In the genomic region with DNA sequence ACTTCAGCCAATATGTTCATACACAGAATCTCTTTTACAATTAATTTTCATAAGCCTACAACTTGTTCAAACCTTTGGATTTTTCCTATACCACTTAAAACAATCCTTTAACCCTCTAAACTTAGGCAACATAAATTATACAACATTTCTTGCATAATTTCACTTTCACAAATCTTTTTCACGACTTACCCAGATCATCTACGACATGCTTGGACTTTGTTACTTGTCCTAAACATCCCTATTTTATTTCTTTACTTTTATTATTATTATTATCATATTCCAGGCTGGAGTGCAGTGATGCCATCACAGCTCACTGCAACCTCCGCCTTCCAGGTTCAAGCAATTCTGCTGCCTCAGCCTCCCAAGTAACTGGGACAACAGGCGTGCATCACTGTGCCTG, we compare ENCODE assay signal across 31 cellular contexts.
DNase-seq lines count a peak whose midpoint lies in the region; ATAC-seq, FAIRE-seq and TF ChIP-seq lines count a peak whose summit lies in the region.
"Had no signal": no experiment of that assay in that cellular context is flagged by ENCODE, and none has a peak within 500 bp of the region (broad histone marks: within the 10 kb centered on the region; RNA-seq: fewer than 3 reads in every experiment).

No MANE protein-coding gene starts in this region.

- H3K4me3 ChIP-seq in HepG2 (replicated peaks in 1 of 3; ENCODE audit: insufficient read depth in 1 of 3, low read depth in 2 of 3, low read length in 3 of 3) (no peak overlapping the region), right lobe of liver (no peak overlapping the region), PC-3 (ENCODE audit: low read length) (no peak overlapping the region)
- H3K4me3 ChIP-seq: ascending aorta, cardiac muscle cell, coronary artery, left ventricle myocardium inferior, psoas muscle, transverse colon had no signal

- no peak overlapping the region for H2AFZ ChIP-seq in HepG2 (ENCODE audit: low read length)
- H2AFZ ChIP-seq in PC-3 (ENCODE audit: low read length), result no peak overlapping the region

- no peak for TF ChIP-seq RAD21 in HepG2 (CRISPR knock-in tag; IDR thresholded peaks at IDR 0.05)

- H3K4me1 ChIP-seq in HepG2 (ENCODE audit: insufficient read depth, low read length), result no peaks in the 10 kb centered on the region
- H3K4me1 ChIP-seq in right lobe of liver, result no peaks in the 10 kb centered on the region
- no peaks in the 10 kb centered on the region for H3K4me1 ChIP-seq in PC-3 (ENCODE audit: insufficient read depth, low read length)
- H3K4me1 ChIP-seq: ascending aorta, BE2C, left ventricle myocardium inferior, psoas muscle, transverse colon had no signal

- CTCF ChIA-PET in HepG2 (lab: Yijun Ruan, JAX; ENCODE audit: low intra/inter-chr PET ratio, low total read pairs) (no interaction called here), PC-3 (lab: Charles Lee) (no interaction called here)

- H3K4me2 ChIP-seq in HepG2 (ENCODE audit: low read depth, low read length) (no peak overlapping the region), PC-3 (ENCODE audit: low read length) (no peak overlapping the region)

- no peak for DNase-seq in HepG2 (ENCODE audit: low spot score)
- no peak for DNase-seq in right lobe of liver
- DNase-seq in PC-3, result peak; percentile 2
- peak; percentile 5 for DNase-seq in dermis blood vessel endothelial cell
- peak; percentile 1 for DNase-seq in myocyte (ENCODE audit: low read depth)
- no peak for DNase-seq in stimulated activated CD4-positive, alpha-beta T cell treated with anti-CD3 and anti-CD28 coated beads, Interleukin-4, amount 100 ng/mL, for 4 hours
- DNase-seq: activated B cell treated with CpG ODN at 0.5 μM for 24 hours; activated CD4-positive, alpha-beta T cell treated with anti-CD3 and anti-CD28 coated beads, Interleukin-2, amount 50 U/mL, for 1 hour; activated effector memory CD4-positive, alpha-beta T cell treated with Interleukin-2 at 50 U/mL for 16 hours; activated T-cell treated with anti-CD3 and anti-CD28 coated beads, Interleukin-2, amount 50 U/mL, for 1 hour; BE2C; CD8-positive, alpha-beta T cell; effector memory CD4-positive, alpha-beta T cell; head of caudate nucleus; IMR-90; left ventricle myocardium inferior; midbrain; naive thymus-derived CD4-positive, alpha-beta T cell; NCI-H2029; NCI-H748 treated with DMSO at 0.1 percent for 48 hours; occipital lobe; psoas muscle; stimulated activated CD4-positive, alpha-beta T cell treated with anti-CD3 and anti-CD28 coated beads, Interleukin-4, amount 100 ng/mL, for 24 hours; transverse colon had no signal

- no peaks in the 10 kb centered on the region for H3F3A ChIP-seq in PC-3 (ENCODE audit: low read length, unreplicated experiment)

- H3K27ac ChIP-seq in HepG2 (ENCODE audit: extremely low read length, insufficient read depth, low read length), result no peak overlapping the region
- no peak overlapping the region for H3K27ac ChIP-seq in right lobe of liver
- no peak overlapping the region for H3K27ac ChIP-seq in PC-3 (ENCODE audit: low read length)
- H3K27ac ChIP-seq: ascending aorta, cardiac muscle cell, coronary artery, left ventricle myocardium inferior, psoas muscle, transverse colon had no signal

- TF ChIP-seq POLR2A in HepG2 (IDR thresholded peaks at IDR 0.05; ENCODE audit: insufficient read depth in 1 of 2, low read depth in 2 of 2, low read length in 2 of 2) (no peak), right lobe of liver (IDR thresholded peaks at IDR 0.05) (no peak)

- no peaks in the 10 kb centered on the region for H3K9me2 ChIP-seq in PC-3 (replicated peaks; ENCODE audit: low read length)

- POLR2A ChIA-PET in HepG2 (lab: Yijun Ruan, JAX), result no interaction called here
- POLR2A ChIA-PET in PC-3 (lab: Charles Lee; ENCODE audit: unreplicated experiment), result no interaction called here

- no peak for FAIRE-seq in HepG2 (lab: Jason Lieb, UNC)
- FAIRE-seq: keratinocyte had no signal

- H3K27me3 ChIP-seq in HepG2 (ENCODE audit: control insufficient read depth in 1 of 2, insufficient read depth in 2 of 2, low read length in 2 of 2) (0 out of 5 replicates have a peak, but pooled peaks cover 0 to 5% of the 10 kb centered on the region in 2 experiments), right lobe of liver (no peaks in the 10 kb centered on the region), PC-3 (ENCODE audit: low read length) (no peaks in the 10 kb centered on the region)
- H3K27me3 ChIP-seq: ascending aorta, BE2C, cardiac muscle cell, transverse colon had no signal

- no peak overlapping the region for H3K9ac ChIP-seq in HepG2 (ENCODE audit: insufficient read depth, low read depth, low read length)
- no peak overlapping the region for H3K9ac ChIP-seq in PC-3 (ENCODE audit: low read length)

- H3K9me3 ChIP-seq in HepG2 (ENCODE audit: low read length), result peaks cover 61% of the 10 kb centered on the region
- H3K9me3 ChIP-seq in right lobe of liver, result peaks cover 0 to 7% (median 0%) of the 10 kb centered on the region in 4 donors
- H3K9me3 ChIP-seq in PC-3 (ENCODE audit: low read length), result 0 out of 2 replicates have a peak, but pooled peaks cover 12% of the 10 kb centered on the region
- H3K9me3 ChIP-seq: ascending aorta, psoas muscle had no signal

- H4K20me1 ChIP-seq in HepG2 (ENCODE audit: insufficient read depth, low read length) (no peaks in the 10 kb centered on the region), PC-3 (ENCODE audit: low read length) (no peaks in the 10 kb centered on the region)

- BruUV-seq in HepG2 (replicated peaks; lab: Mats Ljungman, UMichigan) (no TSS peak), PC-3 (replicated peaks; lab: Mats Ljungman, UMichigan) (no TSS peak)

- H3K36me3 ChIP-seq in HepG2 (replicated peaks in 1 of 2; ENCODE audit: control insufficient read depth in 1 of 2, insufficient read depth in 2 of 2, low read length in 2 of 2), result no peaks in the 10 kb centered on the region
- no peaks in the 10 kb centered on the region for H3K36me3 ChIP-seq in right lobe of liver
- no peaks in the 10 kb centered on the region for H3K36me3 ChIP-seq in PC-3 (ENCODE audit: low read depth, low read length)
- H3K36me3 ChIP-seq: ascending aorta, BE2C, cardiac muscle cell, left ventricle myocardium inferior, transverse colon had no signal

- TF ChIP-seq CTCF in HepG2 (CRISPR knock-in tag; IDR thresholded peaks at IDR 0.05), result no peak
- no peak for TF ChIP-seq CTCF in right lobe of liver (IDR thresholded peaks at IDR 0.05)
- TF ChIP-seq CTCF in PC-3 (conservative IDR thresholded peaks at IDR 0.05; ENCODE audit: low read depth, low read length), result no peak

- WGBS in HepG2 (ENCODE audit: low lambda C conversion rate), result 25% methylated on average over 4 of the region's 4 CpGs
- 84% methylated on average over 4 of the region's 4 CpGs for WGBS in right lobe of liver (ENCODE audit: insufficient coverage, low coverage, low lambda C conversion rate, missing lambda C conversion rate)

- intact Hi-C loops in HepG2 (cut with micrococcal nuclease; ENCODE audit: unreplicated experiment), result no loop called here
- intact Hi-C loops in right lobe of liver (cut with DNase I), result no loop called here
- intact Hi-C loops in PC-3 (cut with micrococcal nuclease), result no loop called here

- TF ChIP-seq EP300 in HepG2 (IDR thresholded peaks at IDR 0.05; ENCODE audit: low read depth in 2 of 2, low read length in 2 of 2), result no peak
- no peak for TF ChIP-seq EP300 in HepG2 (CRISPR knock-in tag; IDR thresholded peaks at IDR 0.05; ENCODE audit: borderline replicate concordance)

- H3K79me2 ChIP-seq in HepG2 (ENCODE audit: insufficient read depth, low read length), result no peaks in the 10 kb centered on the region
- H3K79me2 ChIP-seq in PC-3 (ENCODE audit: low read length), result no peaks in the 10 kb centered on the region

- ATAC-seq in HepG2 (no peak), right lobe of liver (no peak), PC-3 (no peak), GM21528 (IDR thresholded peaks at IDR 0.05; ENCODE audit: low FRiP score, unreplicated experiment) (no peak), GM18909 (IDR thresholded peaks at IDR 0.05; ENCODE audit: poor library complexity, unreplicated experiment) (no peak)
- ATAC-seq: activated naive CD4-positive, alpha-beta T cell treated with anti-CD3 and anti-CD28 coated beads, Interleukin-2, amount 50 U/mL, for 72 hours; CD8-positive, alpha-beta T cell; naive thymus-derived CD4-positive, alpha-beta T cell; psoas muscle had no signal

- in situ Hi-C loops in HepG2 (cut with HindIII; ENCODE audit: extremely low pct_ligation_motif_present, low pct_unique_long_range_greater_than_20kb), result no loop called here

TF ChIP-seq in HepG2, 621 proteins besides CTCF, POLR2A, EP300 and RAD21:
- TF ChIP-seq ZFP36 (IDR thresholded peaks at IDR 0.05; ENCODE audit: borderline replicate concordance, low read depth, low read length, partially characterized antibody) (peak; percentile 92), HOXA3 (CRISPR knock-in tag; IDR thresholded peaks at IDR 0.05) (no peak), ZNF724P (CRISPR knock-in tag; IDR thresholded peaks at IDR 0.05; ENCODE audit: borderline replicate concordance) (peak; percentile 96), TCF12 (IDR thresholded peaks at IDR 0.05) (no peak), TCF12 (CRISPR knock-in tag; IDR thresholded peaks at IDR 0.05) (no peak)
- TF ChIP-seq, protein P1, sequence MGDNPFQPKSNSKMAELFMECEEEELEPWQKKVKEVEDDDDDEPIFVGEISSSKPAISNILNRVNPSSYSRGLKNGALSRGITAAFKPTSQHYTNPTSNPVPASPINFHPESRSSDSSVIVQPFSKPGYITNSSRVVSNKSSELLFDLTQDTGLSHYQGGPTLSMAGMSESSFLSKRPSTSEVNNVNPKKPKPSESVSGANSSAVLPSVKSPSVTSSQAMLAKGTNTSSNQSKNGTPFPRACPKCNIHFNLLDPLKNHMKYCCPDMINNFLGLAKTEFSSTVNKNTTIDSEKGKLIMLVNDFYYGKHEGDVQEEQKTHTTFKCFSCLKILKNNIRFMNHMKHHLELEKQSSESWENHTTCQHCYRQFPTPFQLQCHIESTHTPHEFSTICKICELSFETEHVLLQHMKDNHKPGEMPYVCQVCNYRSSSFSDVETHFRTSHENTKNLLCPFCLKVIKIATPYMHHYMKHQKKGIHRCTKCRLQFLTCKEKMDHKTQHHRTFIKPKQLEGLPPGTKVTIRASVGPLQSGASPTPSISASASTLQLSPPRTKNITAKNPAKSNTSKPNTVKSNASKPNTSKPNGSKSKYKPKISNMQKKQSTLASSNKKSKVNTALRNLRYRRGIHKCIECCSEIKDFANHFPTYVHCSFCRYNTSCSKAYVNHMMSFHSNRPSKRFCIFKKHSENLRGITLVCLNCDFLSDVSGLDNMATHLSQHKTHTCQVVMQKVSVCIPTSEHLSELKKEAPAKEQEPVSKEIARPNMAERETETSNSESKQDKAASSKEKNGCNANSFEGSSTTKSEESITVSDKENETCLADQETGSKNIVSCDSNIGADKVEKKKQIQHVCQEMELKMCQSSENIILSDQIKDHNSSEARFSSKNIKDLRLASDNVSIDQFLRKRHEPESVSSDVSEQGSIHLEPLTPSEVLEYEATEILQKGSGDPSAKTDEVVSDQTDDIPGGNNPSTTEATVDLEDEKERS (CRISPR knock-in tag; IDR thresholded peaks at IDR 0.05), result peak; percentile 56; the same call in 1 of the 2 replicates

Comparison
In these comparisons a context has a peak if more than half of its experiments do, and no peak if none do; other contexts are left out.
1. DNase-seq: peak in PC-3 (single experiment), dermis blood vessel endothelial cell (single experiment) and myocyte (single experiment); none in HepG2 (single experiment), right lobe of liver (0 of 3) and stimulated activated CD4-positive, alpha-beta T cell treated with anti-CD3 and anti-CD28 coated beads, Interleukin-4, amount 100 ng/mL, for 4 hours (0 of 2).